Comparison of ENCODE assay signal across 19 cellular contexts in genomic region chr22:22400099-22400498, GRCh38.
"Had no signal": no experiment of that assay in that cellular context is flagged by ENCODE, and none has a peak within 500 bp of the region (broad histone marks: within the 10 kb centered on the region; RNA-seq: fewer than 3 reads in every experiment).

No MANE protein-coding gene starts in this region.

- H3K27ac ChIP-seq: adrenal gland, breast epithelium, coronary artery, gastrocnemius medialis, heart left ventricle, pancreas, sigmoid colon, stomach had no signal

- H3K4me1 Mint-ChIP-seq: immature natural killer cell; stimulated activated effector memory CD8-positive, alpha-beta T cell treated with anti-CD3 and anti-CD28 coated beads, Interleukin-12 subunit alpha, Interleukin-12 subunit beta, amount 100 ng/mL, for 72 hours had no signal

- H3K4me3 Mint-ChIP-seq: activated T-cell treated with anti-CD3 and anti-CD28 coated beads, Interleukin-2, amount 50 U/mL, for 72 hours; immature natural killer cell; naive thymus-derived CD8-positive, alpha-beta T cell; stimulated activated effector memory CD8-positive, alpha-beta T cell treated with anti-CD3 and anti-CD28 coated beads, Interleukin-12 subunit alpha, Interleukin-12 subunit beta, amount 100 ng/mL, for 72 hours had no signal

- DNase-seq: activated CD4-positive, alpha-beta T cell treated with anti-CD3 and anti-CD28 coated beads, Interleukin-2, amount 50 U/mL, for 1 hour; activated CD4-positive, CD25-positive, alpha-beta regulatory T cell treated with anti-CD3 and anti-CD28 coated beads, Interleukin-2, amount 50 U/mL, for 72 hours; activated effector memory CD4-positive, alpha-beta T cell treated with anti-CD3 and anti-CD28 coated beads, Interleukin-2, amount 50 U/mL, for 16 hours; activated T-cell treated with anti-CD3 and anti-CD28 coated beads, Interleukin-2, amount 50 U/mL, for 72 hours; adrenal gland; gastrocnemius medialis; heart left ventricle; immature natural killer cell; mesenchymal stem cell; naive thymus-derived CD8-positive, alpha-beta T cell; pancreas; sigmoid colon; stimulated activated CD4-positive, alpha-beta T cell treated with anti-CD3 and anti-CD28 coated beads, Interleukin-4, amount 100 ng/mL, for 24 hours; stomach; trophoblast cell had no signal

- H3K4me3 ChIP-seq: adrenal gland, breast epithelium, coronary artery, gastrocnemius medialis, heart left ventricle, pancreas, sigmoid colon, stomach had no signal

- H3K27me3 ChIP-seq: adrenal gland, breast epithelium, gastrocnemius medialis, pancreas, sigmoid colon had no signal

- H3K27ac Mint-ChIP-seq: activated naive CD4-positive, alpha-beta T cell treated with anti-CD3 and anti-CD28 coated beads, Interleukin-2, amount 50 U/mL, for 72 hours; activated T-cell treated with anti-CD3 and anti-CD28 coated beads, Interleukin-2, amount 50 U/mL, for 72 hours; immature natural killer cell; naive thymus-derived CD8-positive, alpha-beta T cell; stimulated activated effector memory CD8-positive, alpha-beta T cell treated with anti-CD3 and anti-CD28 coated beads, Interleukin-12 subunit alpha, Interleukin-12 subunit beta, amount 100 ng/mL, for 72 hours had no signal

- H3K9me3 Mint-ChIP-seq: activated naive CD4-positive, alpha-beta T cell treated with anti-CD3 and anti-CD28 coated beads, Interleukin-2, amount 50 U/mL, for 72 hours; activated T-cell treated with anti-CD3 and anti-CD28 coated beads, Interleukin-2, amount 50 U/mL, for 72 hours; immature natural killer cell; naive thymus-derived CD8-positive, alpha-beta T cell; stimulated activated effector memory CD8-positive, alpha-beta T cell treated with anti-CD3 and anti-CD28 coated beads, Interleukin-12 subunit alpha, Interleukin-12 subunit beta, amount 100 ng/mL, for 72 hours had no signal

- H3K4me1 ChIP-seq: breast epithelium, gastrocnemius medialis, pancreas had no signal

- H3K36me3 ChIP-seq: adrenal gland, breast epithelium, gastrocnemius medialis, heart left ventricle, pancreas, sigmoid colon, stomach had no signal

- H3K36me3 Mint-ChIP-seq: activated naive CD4-positive, alpha-beta T cell treated with anti-CD3 and anti-CD28 coated beads, Interleukin-2, amount 50 U/mL, for 72 hours; immature natural killer cell; stimulated activated effector memory CD8-positive, alpha-beta T cell treated with anti-CD3 and anti-CD28 coated beads, Interleukin-12 subunit alpha, Interleukin-12 subunit beta, amount 100 ng/mL, for 72 hours had no signal

- ATAC-seq: activated naive CD4-positive, alpha-beta T cell treated with anti-CD3 and anti-CD28 coated beads, Interleukin-2, amount 50 U/mL, for 72 hours; activated T-cell treated with anti-CD3 and anti-CD28 coated beads, Interleukin-2, amount 50 U/mL, for 72 hours; gastrocnemius medialis; heart left ventricle; naive thymus-derived CD8-positive, alpha-beta T cell; pancreas; stimulated activated effector memory CD8-positive, alpha-beta T cell treated with anti-CD3 and anti-CD28 coated beads, Interleukin-12 subunit alpha, Interleukin-12 subunit beta, amount 100 ng/mL, for 72 hours had no signal

- H3K9me3 ChIP-seq: adrenal gland, breast epithelium, gastrocnemius medialis, heart left ventricle, pancreas, sigmoid colon, stomach had no signal
